ENCODE assay signal across 17 cellular contexts in the genomic region with DNA sequence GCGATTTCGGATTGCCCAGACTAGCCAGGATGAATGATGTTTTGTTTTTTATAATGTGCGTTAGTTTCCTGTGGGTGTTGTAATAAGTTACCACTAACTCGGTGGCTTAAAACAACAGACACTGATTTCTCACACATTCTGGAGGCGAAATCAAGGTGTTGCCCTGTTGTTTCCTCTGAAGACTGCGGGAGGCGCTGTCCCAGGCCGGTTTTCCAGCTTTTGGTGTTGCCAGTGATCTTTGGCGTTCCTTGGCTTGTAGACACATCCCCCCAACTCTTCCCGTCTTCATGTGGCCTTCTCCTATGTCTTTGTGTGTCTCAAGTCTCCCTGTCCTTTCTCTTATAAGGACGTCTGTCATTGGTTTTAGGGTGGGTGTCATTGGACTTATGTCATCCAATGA.
DNase-seq lines count a peak whose midpoint lies in the region; ATAC-seq and TF ChIP-seq lines count a peak whose summit lies in the region.
"Had no signal": no experiment of that assay in that cellular context is flagged by ENCODE, and none has a peak within 500 bp of the region (broad histone marks: within the 10 kb centered on the region; RNA-seq: fewer than 3 reads in every experiment).

No MANE protein-coding gene starts in this region.

- peaks cover 12% of the 10 kb centered on the region for H3K9me3 Mint-ChIP-seq in neural progenitor cell

- H3K27me3 Mint-ChIP-seq in neural progenitor cell (ENCODE audit: insufficient read depth, low read depth), result peaks cover 10% of the 10 kb centered on the region

- peak; percentile 16 for TF ChIP-seq CTCF in astrocyte of the spinal cord (IDR thresholded peaks at IDR 0.05; ENCODE audit: low read depth, low read length)
- peak; percentile 38 for TF ChIP-seq CTCF in neural progenitor cell (IDR thresholded peaks at IDR 0.05)

- H3K4me3 Mint-ChIP-seq in neural progenitor cell, result no peak overlapping the region
- H3K4me3 Mint-ChIP-seq: activated CD4-positive, alpha-beta T cell treated with anti-CD3 and anti-CD28 coated beads for 36 hours had no signal

- peaks cover 11% of the 10 kb centered on the region for H4K20me1 ChIP-seq in neural progenitor cell (ENCODE audit: low read depth)

- no peak overlapping the region for H2AFZ ChIP-seq in neural progenitor cell (replicated peaks)

- H3F3A ChIP-seq in neural progenitor cell (ENCODE audit: low read depth), result peaks cover 28% of the 10 kb centered on the region

- H3K4me3 ChIP-seq in astrocyte of the spinal cord (ENCODE audit: low read depth, low read length) (no peak overlapping the region), neural progenitor cell (no peak overlapping the region)

- H3K27me3 ChIP-seq in neural progenitor cell, result no peaks in the 10 kb centered on the region

- peaks cover 21% of the 10 kb centered on the region for H3K4me1 ChIP-seq in neural progenitor cell

- H3K36me3 ChIP-seq in neural progenitor cell, result no peaks in the 10 kb centered on the region

- no peak for ATAC-seq in HG03095 (IDR thresholded peaks at IDR 0.05; ENCODE audit: unreplicated experiment)
- ATAC-seq in GM18519 (IDR thresholded peaks at IDR 0.05; ENCODE audit: low FRiP score, unreplicated experiment), result no peak
- ATAC-seq: activated CD4-positive, alpha-beta T cell treated with anti-CD3 and anti-CD28 coated beads for 36 hours; left lobe of liver had no signal

- peaks cover 16% of the 10 kb centered on the region for H3K4me1 Mint-ChIP-seq in neural progenitor cell
- H3K4me1 Mint-ChIP-seq: activated CD4-positive, alpha-beta T cell treated with anti-CD3 and anti-CD28 coated beads for 36 hours had no signal

- in situ Hi-C loops in KBM-7 (cut with MboI; ENCODE audit: low pct_unique_long_range_greater_than_20kb, low sequenced_read_pairs) (no loop called here), astrocyte of the spinal cord (cut with HindIII; ENCODE audit: low sequenced_read_pairs) (no loop called here)

- no peak overlapping the region for H3K27ac Mint-ChIP-seq in neural progenitor cell
- H3K27ac Mint-ChIP-seq: activated CD4-positive, alpha-beta T cell treated with anti-CD3 and anti-CD28 coated beads for 36 hours had no signal

- peaks cover 6% of the 10 kb centered on the region for H3K36me3 Mint-ChIP-seq in neural progenitor cell

- no peak overlapping the region for H3K4me2 ChIP-seq in neural progenitor cell

- H3K27ac ChIP-seq in neural progenitor cell, result no peak overlapping the region

- no peak overlapping the region for H3K9ac ChIP-seq in neural progenitor cell

- peak; percentile 14 for DNase-seq in Daoy (ENCODE audit: low read depth)
- peak; percentile 6 for DNase-seq in KBM-7
- DNase-seq in astrocyte of the spinal cord (ENCODE audit: low read depth, low spot score), result no peak
- no peak for DNase-seq in neural progenitor cell (ENCODE audit: low spot score)
- no peak for DNase-seq in effector CD8-positive, alpha-beta T cell (lab: John Stamatoyannopoulos, UW)
- DNase-seq in NCI-H1694 (lab: John Stamatoyannopoulos, UW), result no peak
- DNase-seq: activated CD4-positive, alpha-beta T cell treated with anti-CD3 and anti-CD28 coated beads for 36 hours; activated gamma-delta T cell; anterior cingulate cortex; Calu3; NCI-H446 treated with DMSO at 0.1 percent for 48 hours; stimulated activated CD4-positive, alpha-beta T cell treated with anti-CD3 and anti-CD28 coated beads, Interleukin-4, amount 100 ng/mL, for 1 hour; substantia nigra; T-helper 9 cell had no signal

- no peaks in the 10 kb centered on the region for H3K79me2 ChIP-seq in neural progenitor cell (ENCODE audit: low read depth)

- no peaks in the 10 kb centered on the region for H3K9me3 ChIP-seq in neural progenitor cell (ENCODE audit: low read depth)

Comparison
In these comparisons a context has a peak if more than half of its experiments do, and no peak if none do; other contexts are left out.
1. DNase-seq: peak in Daoy (single experiment) and KBM-7 (single experiment); none in astrocyte of the spinal cord (single experiment), neural progenitor cell (single experiment), effector CD8-positive, alpha-beta T cell (single experiment) and NCI-H1694 (single experiment).